ENCODE assay signal across 19 cellular contexts in the genomic region with DNA sequence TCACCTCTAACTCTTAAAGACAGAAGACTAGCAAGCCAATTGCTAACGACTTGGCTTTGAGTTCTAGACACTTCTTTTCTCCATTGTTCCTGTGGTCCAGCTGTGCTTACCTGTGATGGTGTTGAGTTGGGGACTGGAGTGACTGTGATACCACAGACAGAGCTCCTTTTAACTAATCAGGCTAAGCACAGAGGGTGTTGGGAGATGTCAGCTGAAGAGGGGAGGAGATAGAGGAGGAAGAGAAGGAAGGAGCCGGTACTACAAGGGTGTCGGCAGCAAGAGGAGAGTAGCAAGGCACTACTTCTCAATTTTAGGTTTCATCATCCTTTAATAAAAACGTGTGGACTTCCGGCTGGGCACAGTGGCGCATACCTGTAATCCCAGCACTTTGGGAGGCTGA. TPM values are rescaled to one million over a fixed set of nuclear protein-coding genes. Genes with fewer than 3 reads are reported as not detected.
DNase-seq lines count a peak whose midpoint lies in the region; ATAC-seq, FAIRE-seq and TF ChIP-seq lines count a peak whose summit lies in the region.
"Had no signal": no experiment of that assay in that cellular context is flagged by ENCODE, and none has a peak within 500 bp of the region (broad histone marks: within the 10 kb centered on the region; RNA-seq: fewer than 3 reads in every experiment).

No MANE protein-coding gene starts in this region.

- no peak overlapping the region for H4K8ac ChIP-seq in neuronal stem cell (ENCODE audit: low read depth, low read length)

- H3K79me2 ChIP-seq in K562 (ENCODE audit: control insufficient read depth, insufficient read depth, low read length) = no peaks in the 10 kb centered on the region

- POLR2A ChIA-PET in K562 (lab: Yijun Ruan, JAX) = interaction anchor here (0.7 kb wide), 1 partner anchor 1927 kb away, joined by 3 read pairs; no protein-coding TSS in a partner anchor

- no peak for TF ChIP-seq CTCF in K562 (IDR thresholded peaks at IDR 0.05 in 2 of 3, conservative IDR thresholded peaks at IDR 0.05 in 1 of 3; ENCODE audit: insufficient read depth in 2 of 3, low read depth in 1 of 3, low read length in 3 of 3)

- 33% methylated on average over 6 of the region's 6 CpGs for WGBS in K562 (ENCODE audit: insufficient coverage, low coverage, missing lambda C conversion rate)
- WGBS in neuronal stem cell (ENCODE audit: extremely low coverage in 2 of 2, insufficient read length in 2 of 2, insufficient replicate concordance in 1 of 2), 2 donors = no CpG with 5 or more reads among the region's 6 CpGs

- peak overlapping the region; percentile 34 for H3K27ac Mint-ChIP-seq in activated naive CD8-positive, alpha-beta T cell treated with anti-CD3 and anti-CD28 coated beads, Interleukin-2, amount 50 U/mL, for 24 hours
- no peak overlapping the region for H3K27ac Mint-ChIP-seq in activated naive CD8-positive, alpha-beta T cell treated with anti-CD3 and anti-CD28 coated beads for 36 hours
- H3K27ac Mint-ChIP-seq: CD8-positive, alpha-beta memory T cell had no signal

- FAIRE-seq in K562 (lab: Jason Lieb, UNC) (peak; percentile 72), RCC 7860 (lab: Jason Lieb, UNC) (no peak)
- FAIRE-seq: GM12892, H1, HepG2, HTR-8/SVneo had no signal

- peak overlapping the region; percentile 63 for H3K4me2 ChIP-seq in K562 (ENCODE audit: insufficient read depth, low read length)
- H3K4me2 ChIP-seq in neuronal stem cell (ENCODE audit: insufficient read depth, low read length, poor library complexity, severe bottlenecking) = no peak overlapping the region
- H3K4me2 ChIP-seq: BLaER1 had no signal

- H3K9me3 Mint-ChIP-seq in activated naive CD8-positive, alpha-beta T cell treated with anti-CD3 and anti-CD28 coated beads, Interleukin-2, amount 50 U/mL, for 24 hours = no peaks in the 10 kb centered on the region
- no peaks in the 10 kb centered on the region for H3K9me3 Mint-ChIP-seq in activated naive CD8-positive, alpha-beta T cell treated with anti-CD3 and anti-CD28 coated beads for 36 hours
- H3K9me3 Mint-ChIP-seq: CD8-positive, alpha-beta memory T cell had no signal

- no peak for TF ChIP-seq EP300 in K562 (IDR thresholded peaks at IDR 0.05; ENCODE audit: low read length)

- peaks cover 22% of the 10 kb centered on the region for H3K4me1 Mint-ChIP-seq in activated naive CD8-positive, alpha-beta T cell treated with anti-CD3 and anti-CD28 coated beads, Interleukin-2, amount 50 U/mL, for 24 hours
- H3K4me1 Mint-ChIP-seq in activated naive CD8-positive, alpha-beta T cell treated with anti-CD3 and anti-CD28 coated beads for 36 hours = peaks cover 7% of the 10 kb centered on the region

- no peak overlapping the region for H2BK12ac ChIP-seq in neuronal stem cell (ENCODE audit: low read length)

- intact Hi-C loops in K562 (cut with micrococcal nuclease) = no loop called here

- H2AFZ ChIP-seq in K562 (ENCODE audit: low read depth, low read length) = peak overlapping the region; percentile 82
- H2AFZ ChIP-seq in neuronal stem cell (ENCODE audit: low read length) = peak overlapping the region; percentile 30

- no peaks in the 10 kb centered on the region for H4K20me1 ChIP-seq in K562 (replicated peaks; ENCODE audit: control insufficient read depth, insufficient read depth, low read length)
- H4K20me1 ChIP-seq: BLaER1 had no signal

- no TSS peak for BruUV-seq in K562 (replicated peaks; lab: Mats Ljungman, UMichigan)

- H3K9me1 ChIP-seq in K562 (ENCODE audit: control insufficient read depth, insufficient read depth, low read length) = no peaks in the 10 kb centered on the region

- no peak for TF ChIP-seq POLR2A in K562 (conservative IDR thresholded peaks at IDR 0.05)

- H2BK120ac ChIP-seq in neuronal stem cell (ENCODE audit: low read depth, low read length) = no peak overlapping the region

- no peak overlapping the region for H3K18ac ChIP-seq in neuronal stem cell (ENCODE audit: low read length)

- no peak for ATAC-seq in activated naive CD8-positive, alpha-beta T cell treated with anti-CD3 and anti-CD28 coated beads, Interleukin-2, amount 50 U/mL, for 24 hours
- ATAC-seq in K562 = peak; percentile 56
- ATAC-seq: HepG2 had no signal

- H2AK5ac ChIP-seq in neuronal stem cell (ENCODE audit: low read depth, low read length) = no peak overlapping the region

- no peak overlapping the region for H3K4ac ChIP-seq in neuronal stem cell (ENCODE audit: low read length)

- H2BK5ac ChIP-seq in neuronal stem cell (ENCODE audit: low read length) = no peak overlapping the region

- no peak overlapping the region for H3K4me3 ChIP-seq in K562
- no peak overlapping the region for H3K4me3 ChIP-seq in neuronal stem cell (ENCODE audit: low read length in 2 of 2)
- H3K4me3 ChIP-seq: BLaER1, HAP-1 had no signal

- in situ Hi-C loops in K562 (cut with MboI) = no loop called here

- no peak for TF ChIP-seq RAD21 in K562 (CRISPR knock-in tag; conservative IDR thresholded peaks at IDR 0.05 in 1 of 2, IDR thresholded peaks at IDR 0.05 in 1 of 2)

- no peak overlapping the region for H2BK15ac ChIP-seq in neuronal stem cell (ENCODE audit: low read length)

- H3K9me3 ChIP-seq in K562 (replicated peaks; ENCODE audit: control insufficient read depth, insufficient read depth, low read depth, low read length) = no peaks in the 10 kb centered on the region
- H3K9me3 ChIP-seq in neuronal stem cell (replicated peaks in 1 of 2; ENCODE audit: control insufficient read depth in 2 of 2, insufficient read depth in 1 of 2, low read depth in 1 of 2, low read length in 2 of 2) = no peaks in the 10 kb centered on the region
- H3K9me3 ChIP-seq: BLaER1, Caco-2, HAP-1 had no signal

- H3K27ac ChIP-seq in K562 (ENCODE audit: extremely low read depth, low read depth, low read length) (peak overlapping the region; percentile 16; the same call in 1 of the 3 replicates), neuronal stem cell (replicated peaks; ENCODE audit: low read length) (no peak overlapping the region)
- H3K27ac ChIP-seq: BLaER1 had no signal

- H3K4me3 Mint-ChIP-seq in activated naive CD8-positive, alpha-beta T cell treated with anti-CD3 and anti-CD28 coated beads, Interleukin-2, amount 50 U/mL, for 24 hours = no peak overlapping the region
- no peak overlapping the region for H3K4me3 Mint-ChIP-seq in activated naive CD8-positive, alpha-beta T cell treated with anti-CD3 and anti-CD28 coated beads for 36 hours
- H3K4me3 Mint-ChIP-seq: CD8-positive, alpha-beta memory T cell had no signal

- H3K23ac ChIP-seq in neuronal stem cell (ENCODE audit: low read depth, low read length, poor library complexity) = no peak overlapping the region

- H3K36me3 ChIP-seq in K562 (ENCODE audit: control insufficient read depth, insufficient read depth, low read length) = no peaks in the 10 kb centered on the region
- H3K36me3 ChIP-seq in neuronal stem cell (replicated peaks in 1 of 2; ENCODE audit: control insufficient read depth in 2 of 2, insufficient read depth in 2 of 2, low read length in 2 of 2) = no peaks in the 10 kb centered on the region
- H3K36me3 ChIP-seq: BLaER1, HAP-1 had no signal

- peaks cover 22% of the 10 kb centered on the region for H3K27me3 Mint-ChIP-seq in activated naive CD8-positive, alpha-beta T cell treated with anti-CD3 and anti-CD28 coated beads, Interleukin-2, amount 50 U/mL, for 24 hours
- H3K27me3 Mint-ChIP-seq in activated naive CD8-positive, alpha-beta T cell treated with anti-CD3 and anti-CD28 coated beads for 36 hours = peaks cover 21% of the 10 kb centered on the region

- DNase-seq in activated naive CD8-positive, alpha-beta T cell treated with anti-CD3 and anti-CD28 coated beads, Interleukin-2, amount 50 U/mL, for 24 hours = no peak
- DNase-seq in activated naive CD8-positive, alpha-beta T cell treated with anti-CD3 and anti-CD28 coated beads for 36 hours = no peak
- peak in 1 of 4 experiments; percentile 57 for DNase-seq in K562 (ENCODE audit: extremely low read depth in 1 of 4, low spot score in 3 of 4)
- no peak for DNase-seq in neuronal stem cell (ENCODE audit: low spot score)
- DNase-seq in RCC 7860 (ENCODE audit: low spot score) = no peak
- DNase-seq in MV-4-11 (lab: John Stamatoyannopoulos, UW) = no peak
- DNase-seq in HK-2 (ENCODE audit: unreplicated experiment) = no peak
- DNase-seq: 8988T; AML-193; Caco-2; CD8-positive, alpha-beta memory T cell; DND-41; GDM1 had no signal

- no peaks in the 10 kb centered on the region for H3K36me3 Mint-ChIP-seq in activated naive CD8-positive, alpha-beta T cell treated with anti-CD3 and anti-CD28 coated beads, Interleukin-2, amount 50 U/mL, for 24 hours (ENCODE audit: low read depth)
- H3K36me3 Mint-ChIP-seq in activated naive CD8-positive, alpha-beta T cell treated with anti-CD3 and anti-CD28 coated beads for 36 hours = no peaks in the 10 kb centered on the region
- H3K36me3 Mint-ChIP-seq: CD8-positive, alpha-beta memory T cell had no signal

- H3K27me3 ChIP-seq in K562 (ENCODE audit: control insufficient read depth in 2 of 2, insufficient read depth in 2 of 2, low read length in 2 of 2) (no peaks in the 10 kb centered on the region), neuronal stem cell (ENCODE audit: control insufficient read depth in 3 of 3, insufficient read depth in 3 of 3, low read depth in 1 of 3, low read length in 3 of 3) (peaks cover 0 to 30% (median 2%) of the 10 kb centered on the region in 3 experiments)
- H3K27me3 ChIP-seq: BLaER1 had no signal

- H3K9ac ChIP-seq in K562 (ENCODE audit: insufficient read depth in 1 of 2, low read depth in 2 of 2, low read length in 2 of 2) (no peak overlapping the region), neuronal stem cell (ENCODE audit: low read depth, low read length, poor library complexity) (no peak overlapping the region)
- H3K9ac ChIP-seq: BLaER1 had no signal

- H3K4me1 ChIP-seq in K562 (replicated peaks in 1 of 2; ENCODE audit: control insufficient read depth in 2 of 2, insufficient read depth in 2 of 2, low read length in 2 of 2) (peaks cover 10 to 20% of the 10 kb centered on the region in 2 experiments; a peak in 4 of 5 replicates), neuronal stem cell (ENCODE audit: control insufficient read depth in 2 of 2, insufficient read depth in 1 of 2, low read depth in 1 of 2, low read length in 2 of 2) (peaks cover 3 to 4% of the 10 kb centered on the region in 2 donors)

- H3K14ac ChIP-seq in neuronal stem cell (ENCODE audit: low read length) = no peak overlapping the region

- no peak overlapping the region for H4K91ac ChIP-seq in neuronal stem cell (ENCODE audit: low read depth, low read length, poor library complexity)

- CTCF ChIA-PET in K562 (lab: Yijun Ruan, JAX; ENCODE audit: low intra/inter-chr PET ratio) = no interaction called here

- no peaks in the 10 kb centered on the region for H3K79me1 ChIP-seq in neuronal stem cell (ENCODE audit: low read depth, low read length)

RNA-seq across cellular contexts. Expression of gene MYO1D, which starts 5.1 kb away (rescaled TPM):
- 1 to 10 TPM; 7.0 to 7.8 TPM for total RNA-seq in activated naive CD8-positive, alpha-beta T cell treated with anti-CD3 and anti-CD28 coated beads for 36 hours
- 172 and 277 TPM in 2 replicates for total RNA-seq in K562 (2011; cell fraction: chromatin; rRNA removed; ENCODE audit: low replicate concordance)
- total RNA-seq in K562 (2011; cell fraction: nucleolus; rRNA removed) = 94.2 and 97.4 TPM in 2 replicates
- total RNA-seq in K562 (2011; cell fraction: nucleoplasm; rRNA removed) = 114 and 123 TPM in 2 replicates
- 34.9 and 39.5 TPM in 2 replicates for total RNA-seq in K562 (2014; rRNA removed)
- 46.2 and 46.3 TPM in 2 replicates for total RNA-seq in K562 (2014; rRNA removed; fragmentation: Illumina TruSeq; extraction: Trizol)
- total RNA-seq in K562 (2015; rRNA removed; fragmentation: Illumina TruSeq; extraction: Trizol) = 44.6 and 45.4 TPM in 2 replicates
- total RNA-seq in K562 (2021) = 50.7 and 60.2 TPM in 2 replicates
- polyA plus RNA-seq in K562 (2011; rRNA removed) = 26.4 and 71.2 TPM in 2 replicates
- polyA plus RNA-seq in K562 (2011; cell fraction: cytosol; rRNA removed) = 26.0 and 47.6 TPM in 2 replicates
- polyA plus RNA-seq in K562 (2011; cell fraction: nucleus; rRNA removed) = 20.8 and 29.6 TPM in 2 replicates
- polyA plus RNA-seq in K562 (2012) = 52.4 and 65.3 TPM in 2 replicates
- 50.3 and 68.1 TPM in 2 replicates for polyA plus RNA-seq in K562 (2014; fragmentation: Illumina TruSeq; extraction: Trizol)
- 1 to 10 TPM; 2.1 to 2.6 TPM for polyA plus RNA-seq in K562 (2014; fragmentation: Nextera tagmentation; extraction: Ambion mirVana)
- 30.5 and 31.0 TPM in 2 replicates for polyA plus RNA-seq in K562 (2014; rRNA removed)
- polyA minus RNA-seq in K562 (2011; rRNA and poly(A)+ RNA removed) = 67.1 and 142 TPM in 2 replicates
- polyA minus RNA-seq in K562 (2011; cell fraction: cytosol; rRNA and poly(A)+ RNA removed) = 34.9 and 59.8 TPM in 2 replicates
- 57.5 and 69.2 TPM in 2 replicates for polyA minus RNA-seq in K562 (2011; cell fraction: nucleus; rRNA and poly(A)+ RNA removed)
- 1.8 TPM for polyA plus RNA-seq in neuronal stem cell (2013, experiment 1 of 2)
- 2.3 TPM for polyA plus RNA-seq in neuronal stem cell (2013, experiment 2 of 2)

RNA-seq across cellular contexts. Expression of gene TMEM98, which starts 45.9 kb away (rescaled TPM):
- not detected for total RNA-seq in activated naive CD8-positive, alpha-beta T cell treated with anti-CD3 and anti-CD28 coated beads for 36 hours
- total RNA-seq in K562 (2011; cell fraction: chromatin; rRNA removed; ENCODE audit: low replicate concordance) = 71.8 and 172 TPM in 2 replicates
- 232 and 247 TPM in 2 replicates for total RNA-seq in K562 (2011; cell fraction: nucleolus; rRNA removed)
- 162 and 166 TPM in 2 replicates for total RNA-seq in K562 (2011; cell fraction: nucleoplasm; rRNA removed)
- 51.6 and 66.7 TPM in 2 replicates for total RNA-seq in K562 (2014; rRNA removed)
- 29.8 and 38.8 TPM in 2 replicates for total RNA-seq in K562 (2014; rRNA removed; fragmentation: Illumina TruSeq; extraction: Trizol)
- 33.1 and 33.5 TPM in 2 replicates for total RNA-seq in K562 (2015; rRNA removed; fragmentation: Illumina TruSeq; extraction: Trizol)
- total RNA-seq in K562 (2021) = 58.4 and 60.2 TPM in 2 replicates
- polyA plus RNA-seq in K562 (2011; rRNA removed) = 85.5 and 164 TPM in 2 replicates
- polyA plus RNA-seq in K562 (2011; cell fraction: cytosol; rRNA removed) = 167 and 362 TPM in 2 replicates
- polyA plus RNA-seq in K562 (2011; cell fraction: nucleus; rRNA removed) = 87.5 and 178 TPM in 2 replicates
- polyA plus RNA-seq in K562 (2012) = 75.0 and 83.8 TPM in 2 replicates
- 75.8 and 87.3 TPM in 2 replicates for polyA plus RNA-seq in K562 (2014; fragmentation: Illumina TruSeq; extraction: Trizol)
- 100 to 1,000 TPM; 112 to 115 TPM for polyA plus RNA-seq in K562 (2014; fragmentation: Nextera tagmentation; extraction: Ambion mirVana)
- 84.7 and 92.1 TPM in 2 replicates for polyA plus RNA-seq in K562 (2014; rRNA removed)
- polyA minus RNA-seq in K562 (2011; rRNA and poly(A)+ RNA removed) = 48.5 and 125 TPM in 2 replicates
- 32.2 and 69.1 TPM in 2 replicates for polyA minus RNA-seq in K562 (2011; cell fraction: cytosol; rRNA and poly(A)+ RNA removed)
- 18.9 and 23.7 TPM in 2 replicates for polyA minus RNA-seq in K562 (2011; cell fraction: nucleus; rRNA and poly(A)+ RNA removed)
- 76.0 TPM for polyA plus RNA-seq in neuronal stem cell (2013, experiment 1 of 2)
- 73.5 TPM for polyA plus RNA-seq in neuronal stem cell (2013, experiment 2 of 2)
- polyA plus RNA-seq: CD8-positive, alpha-beta memory T cell had no signal

Comparison
In these comparisons a context has a peak if more than half of its experiments do, and no peak if none do; other contexts are left out.
1. RNA of gene MYO1D, which starts 5.1 kb away (total RNA-seq): 34.9 to 277 TPM in K562; 7.0 to 7.8 TPM in activated naive CD8-positive, alpha-beta T cell treated with anti-CD3 and anti-CD28 coated beads for 36 hours; every median in the first group is over 4 times any median in the second.
2. RNA of gene TMEM98, which starts 45.9 kb away (total RNA-seq): 29.8 to 247 TPM in K562; not detected in activated naive CD8-positive, alpha-beta T cell treated with anti-CD3 and anti-CD28 coated beads for 36 hours; every median in the first group is over 10 times any median in the second.